Comparison of ENCODE assay signal across 8 cellular contexts in genomic region chr1:223712856-223713494, GRCh38. TPM values are rescaled to one million over a fixed set of nuclear protein-coding genes. Genes with fewer than 3 reads are reported as not detected.
A peak's percentile ranks its signal among the peaks of the same experiment; 100 is the strongest.
DNase-seq lines count a peak whose midpoint lies in the region; ATAC-seq and TF ChIP-seq lines count a peak whose summit lies in the region.

No MANE protein-coding gene starts in this region.

- POLR2A ChIA-PET in CD8-positive, alpha-beta memory T cell (lab: Charles Lee), result interaction anchor here (0.5 to 2.5 kb wide), 5 partner anchors 14 to 470 kb away, joined by 3 to 16 read pairs (median 4); partner anchors contain the start of gene DEGS1

- no peaks in the 10 kb centered on the region for H3K27me3 ChIP-seq in CD8-positive, alpha-beta memory T cell (ENCODE audit: insufficient read depth, low read length, poor library complexity, severe bottlenecking)
- H3K27me3 ChIP-seq in HUES6 (ENCODE audit: control insufficient read depth, insufficient read depth, low read length) (peaks cover 55% of the 10 kb centered on the region), neuronal stem cell (ENCODE audit: control insufficient read depth in 3 of 3, insufficient read depth in 3 of 3, low read depth in 1 of 3, low read length in 3 of 3) (no peaks in the 10 kb centered on the region)

- no peak overlapping the region for H4K91ac ChIP-seq in neuronal stem cell (ENCODE audit: low read depth, low read length, poor library complexity)

- H3K4me1 ChIP-seq in CD8-positive, alpha-beta memory T cell (ENCODE audit: insufficient read depth, low read length), result peaks cover 72% of the 10 kb centered on the region
- H3K4me1 ChIP-seq in HUES6 (ENCODE audit: control insufficient read depth, insufficient read depth, low read length) (peaks cover 45% of the 10 kb centered on the region), neuronal stem cell (ENCODE audit: control insufficient read depth in 2 of 2, insufficient read depth in 1 of 2, low read depth in 1 of 2, low read length in 2 of 2) (peaks cover 8 to 17% of the 10 kb centered on the region in 2 donors)

- peak; percentile 44 to 62 (median 48) for DNase-seq in CD8-positive, alpha-beta memory T cell
- peak; percentile 62 to 63 for DNase-seq in activated T-cell treated with anti-CD3 and anti-CD28 coated beads, Interleukin-2, amount 50 U/mL, for 48 hours
- peak; percentile 30 for DNase-seq in fibroblast of pulmonary artery (ENCODE audit: low read depth)
- DNase-seq in neuronal stem cell (ENCODE audit: low spot score), result no peak
- no peak for DNase-seq in NCI-H524 treated with DMSO at 0.1 percent for 48 hours (lab: John Stamatoyannopoulos, UW)
- no peak for DNase-seq in NCI-H187 treated with DMSO at 0.1 percent for 48 hours (lab: John Stamatoyannopoulos, UW)

- H3K23ac ChIP-seq in neuronal stem cell (ENCODE audit: low read depth, low read length, poor library complexity), result peak overlapping the region; percentile 94

- H3K4ac ChIP-seq in neuronal stem cell (ENCODE audit: low read length), result peak overlapping the region; percentile 15

- H4K8ac ChIP-seq in neuronal stem cell (ENCODE audit: low read depth, low read length), result no peak overlapping the region

- no peak overlapping the region for H2BK12ac ChIP-seq in neuronal stem cell (ENCODE audit: low read length)

- no peak for TF ChIP-seq CTCF in fibroblast of pulmonary artery (IDR thresholded peaks at IDR 0.05; ENCODE audit: low read length, missing control alignments)

- H3K9ac ChIP-seq in HUES6 (ENCODE audit: low read length) (peak overlapping the region; percentile 97), neuronal stem cell (ENCODE audit: low read depth, low read length, poor library complexity) (peak overlapping the region; percentile 97)

- H3K27ac Mint-ChIP-seq in CD8-positive, alpha-beta memory T cell, result peak overlapping the region; percentile 80 to 99 (median 94)

- H2BK15ac ChIP-seq in neuronal stem cell (ENCODE audit: low read length), result no peak overlapping the region

- H3K14ac ChIP-seq in neuronal stem cell (ENCODE audit: low read length), result no peak overlapping the region

- no CpG with 5 or more reads among the region's 40 CpGs for WGBS in neuronal stem cell (ENCODE audit: extremely low coverage in 2 of 2, insufficient read length in 2 of 2, insufficient replicate concordance in 1 of 2), 2 donors

- peak overlapping the region; percentile 93 for H2AFZ ChIP-seq in neuronal stem cell (ENCODE audit: low read length)

- CTCF ChIA-PET in CD8-positive, alpha-beta memory T cell (lab: Charles Lee), result interaction anchor here (1.4 to 4.7 kb wide), 8 partner anchors 8 to 133 kb away, joined by 3 to 77 read pairs (median 6); partner anchors contain the start of gene TP53BP2

- H2BK120ac ChIP-seq in neuronal stem cell (ENCODE audit: low read depth, low read length), result peak overlapping the region; percentile 11

- H3K4me1 Mint-ChIP-seq in CD8-positive, alpha-beta memory T cell, result peaks cover 61 to 73% (median 62%) of the 10 kb centered on the region in 3 donors

- H3K27ac ChIP-seq in CD8-positive, alpha-beta memory T cell (ENCODE audit: low read depth, low read length), result peak overlapping the region; percentile 72
- H3K27ac ChIP-seq in HUES6 (ENCODE audit: low read depth, low read length) (no peak overlapping the region; the same call in 1 of the 2 replicates), neuronal stem cell (replicated peaks; ENCODE audit: low read length) (no peak overlapping the region)

- H2BK5ac ChIP-seq in neuronal stem cell (ENCODE audit: low read length), result peak overlapping the region; percentile 88

- no peaks in the 10 kb centered on the region for H3K27me3 Mint-ChIP-seq in CD8-positive, alpha-beta memory T cell

- peaks cover under 1% of the 10 kb centered on the region for H3K36me3 ChIP-seq in CD8-positive, alpha-beta memory T cell (ENCODE audit: insufficient read depth, low read length)
- peaks cover 2% of the 10 kb centered on the region; the same call in 1 of the 2 replicates for H3K36me3 ChIP-seq in HUES6 (ENCODE audit: control insufficient read depth, insufficient read depth, low read length)
- H3K36me3 ChIP-seq in neuronal stem cell (replicated peaks in 1 of 2; ENCODE audit: control insufficient read depth in 2 of 2, insufficient read depth in 2 of 2, low read length in 2 of 2), result peaks cover 1 to 35% of the 10 kb centered on the region in 2 donors

- peak overlapping the region; percentile 78 for H3K4me3 ChIP-seq in CD8-positive, alpha-beta memory T cell (ENCODE audit: low read length)
- peak overlapping the region; percentile 95 for H3K4me3 ChIP-seq in HUES6 (ENCODE audit: low read depth, low read length)
- H3K4me3 ChIP-seq in fibroblast of pulmonary artery (replicated peaks; ENCODE audit: low read depth, low read length), result peak overlapping the region; percentile 80
- peak overlapping the region; percentile 83 to 90 for H3K4me3 ChIP-seq in neuronal stem cell (ENCODE audit: low read length in 2 of 2)

- peak; percentile 34 for ATAC-seq in GM21447 (IDR thresholded peaks at IDR 0.05; ENCODE audit: unreplicated experiment)

- H3K4me3 Mint-ChIP-seq in CD8-positive, alpha-beta memory T cell, result peak overlapping the region; percentile 84 to 98 (median 92)

- H3K9me3 Mint-ChIP-seq in CD8-positive, alpha-beta memory T cell, result no peaks in the 10 kb centered on the region

- H3K79me1 ChIP-seq in neuronal stem cell (ENCODE audit: low read depth, low read length), result no peaks in the 10 kb centered on the region

- peaks cover 0 to 22% (median 4%) of the 10 kb centered on the region in 3 donors for H3K36me3 Mint-ChIP-seq in CD8-positive, alpha-beta memory T cell

- peak overlapping the region; percentile 27 for H2AK5ac ChIP-seq in neuronal stem cell (ENCODE audit: low read depth, low read length)

- peak overlapping the region; percentile 98 for H3K18ac ChIP-seq in neuronal stem cell (ENCODE audit: low read length)

- peak overlapping the region; percentile 79 for H3K4me2 ChIP-seq in neuronal stem cell (ENCODE audit: insufficient read depth, low read length, poor library complexity, severe bottlenecking)

- no peaks in the 10 kb centered on the region for H3K9me3 ChIP-seq in CD8-positive, alpha-beta memory T cell (ENCODE audit: low read length)
- H3K9me3 ChIP-seq in HUES6 (ENCODE audit: control insufficient read depth, insufficient read depth, low read depth, low read length), result no peaks in the 10 kb centered on the region
- no peaks in the 10 kb centered on the region for H3K9me3 ChIP-seq in neuronal stem cell (replicated peaks in 1 of 2; ENCODE audit: control insufficient read depth in 2 of 2, insufficient read depth in 1 of 2, low read depth in 1 of 2, low read length in 2 of 2)

RNA-seq across cellular contexts. Expression of gene CAPN2, which starts 0.6 kb away (rescaled TPM):
- total RNA-seq in CD8-positive, alpha-beta memory T cell, result 10 to 100 TPM; 79.8 to 82.9 TPM
- 252 TPM for polyA plus RNA-seq in CD8-positive, alpha-beta memory T cell
- polyA plus RNA-seq in neuronal stem cell (2013, experiment 1 of 2), result 50.4 TPM
- 50.8 TPM for polyA plus RNA-seq in neuronal stem cell (2013, experiment 2 of 2)

RNA-seq across cellular contexts. Expression of gene CAPN8, which starts 47.5 kb away (rescaled TPM):
- total RNA-seq in CD8-positive, alpha-beta memory T cell, result not detected
- not detected for polyA plus RNA-seq in CD8-positive, alpha-beta memory T cell
- polyA plus RNA-seq in neuronal stem cell (2013, experiment 1 of 2), result 0.21 TPM
- 0.10 TPM for polyA plus RNA-seq in neuronal stem cell (2013, experiment 2 of 2)

Comparison
In these comparisons a context has a peak if more than half of its experiments do, and no peak if none do; other contexts are left out.
1. DNase-seq: peak in CD8-positive, alpha-beta memory T cell (5 of 5), activated T-cell treated with anti-CD3 and anti-CD28 coated beads, Interleukin-2, amount 50 U/mL, for 48 hours (2 of 2) and fibroblast of pulmonary artery (single experiment); none in neuronal stem cell (single experiment), NCI-H524 treated with DMSO at 0.1 percent for 48 hours (single experiment) and NCI-H187 treated with DMSO at 0.1 percent for 48 hours (single experiment).
2. Peak in every context shown above with its lines, with median percentiles within 50 percentile points of each other: H3K4me3 ChIP-seq.